In genomic region chr10:75378403-75378802, GRCh38 we compare ENCODE assay signal across 3 cellular contexts.
TF ChIP-seq lines count a peak whose summit lies in the region.

No MANE protein-coding gene starts in this region.

TF ChIP-seq in HEK293, 187 proteins besides CTCF, POLR2A, EP300 and RAD21:
- TF ChIP-seq ZFHX2 (tag by site-specific recombination; conservative IDR thresholded peaks at IDR 0.05), result peak; percentile 69
- TF ChIP-seq EGR2 (tag by site-specific recombination; IDR thresholded peaks at IDR 0.05; ENCODE audit: low read depth), result peak; percentile 39; the same call in 1 of the 2 replicates
- TF ChIP-seq ZNF335 (tag by site-specific recombination; conservative IDR thresholded peaks at IDR 0.05), result peak; percentile 34
- no peak for TF ChIP-seq ZNF76 (tag by site-specific recombination; IDR thresholded peaks at IDR 0.05; ENCODE audit: borderline replicate concordance, low read depth)
TF ChIP-seq in HEK293: peak in this region for 3.

TF ChIP-seq in HEK293T, 16 proteins besides CTCF, POLR2A, EP300 and RAD21:
- no peak for TF ChIP-seq NFRKB (IDR thresholded peaks at IDR 0.05)
- peak; percentile 93 for TF ChIP-seq PKNOX1 (IDR thresholded peaks at IDR 0.05)

TF ChIP-seq in H1, 55 proteins besides CTCF, POLR2A, EP300 and RAD21:
- no peak for TF ChIP-seq TAF1 (IDR thresholded peaks at IDR 0.05; ENCODE audit: low read depth, low read length)
- TF ChIP-seq, protein P1, sequence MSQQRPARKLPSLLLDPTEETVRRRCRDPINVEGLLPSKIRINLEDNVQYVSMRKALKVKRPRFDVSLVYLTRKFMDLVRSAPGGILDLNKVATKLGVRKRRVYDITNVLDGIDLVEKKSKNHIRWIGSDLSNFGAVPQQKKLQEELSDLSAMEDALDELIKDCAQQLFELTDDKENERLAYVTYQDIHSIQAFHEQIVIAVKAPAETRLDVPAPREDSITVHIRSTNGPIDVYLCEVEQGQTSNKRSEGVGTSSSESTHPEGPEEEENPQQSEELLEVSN (IDR thresholded peaks at IDR 0.05), result no peak
- no peak for TF ChIP-seq CTBP2 (IDR thresholded peaks at IDR 0.05; ENCODE audit: borderline replicate concordance, insufficient read depth, insufficient read length, low read length)
- TF ChIP-seq CBX5 (IDR thresholded peaks at IDR 0.05; ENCODE audit: low read depth, low read length), result no peak
- no peak for TF ChIP-seq BRCA1 (IDR thresholded peaks at IDR 0.05; ENCODE audit: low read depth, low read length)
- TF ChIP-seq RNF2 (IDR thresholded peaks at IDR 0.05; ENCODE audit: borderline replicate concordance, low read depth, low read length, missing control alignments, poor library complexity, severe bottlenecking), result no peak
- TF ChIP-seq CBX8 (IDR thresholded peaks at IDR 0.05; ENCODE audit: borderline replicate concordance, low read depth, low read length), result no peak
- TF ChIP-seq TCF12 (IDR thresholded peaks at IDR 0.05; ENCODE audit: low read depth, low read length), result no peak
- TF ChIP-seq, protein P2, sequence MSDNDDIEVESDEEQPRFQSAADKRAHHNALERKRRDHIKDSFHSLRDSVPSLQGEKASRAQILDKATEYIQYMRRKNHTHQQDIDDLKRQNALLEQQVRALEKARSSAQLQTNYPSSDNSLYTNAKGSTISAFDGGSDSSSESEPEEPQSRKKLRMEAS (IDR thresholded peaks at IDR 0.05), result no peak
- no peak for TF ChIP-seq ASH2L (IDR thresholded peaks at IDR 0.05; ENCODE audit: low read length)
- no peak for TF ChIP-seq RBBP5 (IDR thresholded peaks at IDR 0.05; ENCODE audit: borderline replicate concordance, low read depth, low read length)
- TF ChIP-seq TBP (IDR thresholded peaks at IDR 0.05; ENCODE audit: low read depth, low read length), result no peak
- no peak for TF ChIP-seq SP2 (IDR thresholded peaks at IDR 0.05; ENCODE audit: low read length)
- TF ChIP-seq HDAC6 (IDR thresholded peaks at IDR 0.05; ENCODE audit: low read depth, low read length), result no peak
- no peak for TF ChIP-seq SIX5 (IDR thresholded peaks at IDR 0.05; ENCODE audit: low read depth, low read length)
- TF ChIP-seq ATF2 (IDR thresholded peaks at IDR 0.05; ENCODE audit: low read length), result no peak
- TF ChIP-seq POLR2AphosphoS5 (IDR thresholded peaks at IDR 0.05; ENCODE audit: low read depth, low read length), result no peak
- TF ChIP-seq JUND (IDR thresholded peaks at IDR 0.05; ENCODE audit: low read length), result no peak
TF ChIP-seq in H1: peak in this region for 0.
